In the genomic region with DNA sequence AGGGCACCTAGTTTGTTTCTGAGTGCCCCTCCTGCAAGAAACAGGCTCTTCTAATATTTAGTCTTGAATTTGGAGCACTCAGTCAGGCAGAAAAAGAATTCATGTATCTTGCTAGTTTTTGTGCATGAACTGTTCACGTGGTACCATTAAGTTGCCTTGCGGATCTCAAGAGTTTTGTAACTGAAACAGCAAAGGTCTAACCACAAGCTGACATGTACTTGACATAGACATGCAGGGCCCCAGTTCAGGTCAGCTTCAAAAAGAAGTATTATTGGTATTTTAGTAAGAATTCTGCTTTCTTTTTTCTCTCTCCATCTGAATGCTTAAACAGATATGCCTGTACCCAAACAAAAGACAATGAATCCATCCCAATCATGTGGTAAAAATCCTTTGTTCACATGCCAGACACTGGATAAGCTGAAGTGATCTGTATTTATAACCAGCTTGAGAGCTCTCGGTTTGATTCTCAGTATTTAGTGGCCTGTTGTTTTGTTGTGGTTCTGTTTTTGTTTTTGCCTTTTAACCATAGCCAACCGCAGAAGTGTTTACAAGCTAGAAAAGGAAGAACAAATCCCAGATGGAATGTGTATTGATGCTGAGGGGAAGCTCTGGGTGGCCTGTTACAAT, we compare ENCODE assay signal across 10 cellular contexts. TPM values are rescaled to one million over a fixed set of nuclear protein-coding genes. Genes with fewer than 3 reads are reported as not detected.
A peak's percentile ranks its signal among the peaks of the same experiment; 100 is the strongest.
DNase-seq lines count a peak whose midpoint lies in the region; ATAC-seq lines count a peak whose summit lies in the region.
"Had no signal": no experiment of that assay in that cellular context is flagged by ENCODE, and none has a peak within 500 bp of the region (broad histone marks: within the 10 kb centered on the region; RNA-seq: fewer than 3 reads in every experiment).

No MANE protein-coding gene starts in this region.

- intact Hi-C loops in naive thymus-derived CD4-positive, alpha-beta T cell (cut with micrococcal nuclease): loop anchor here (5.0 to 10.0 kb wide), 2 partner anchors 189 to 294 kb away; no protein-coding TSS in a partner anchor

- no peak for DNase-seq in activated naive CD8-positive, alpha-beta T cell treated with anti-CD3 and anti-CD28 coated beads for 36 hours
- DNase-seq in naive thymus-derived CD4-positive, alpha-beta T cell: no peak
- no peak for DNase-seq in stimulated activated CD4-positive, alpha-beta T cell treated with anti-CD3 and anti-CD28 coated beads, Interleukin-15, amount 100 ng/mL, for 24 hours
- DNase-seq in activated gamma-delta T cell treated with Interleukin-2 at 50 U/mL for 16 hours: no peak
- DNase-seq in OCI-M2 (lab: John Stamatoyannopoulos, UW; ENCODE audit: unreplicated experiment): no peak
- no peak for DNase-seq in DMS 273 treated with DMSO at 0.1 percent for 48 hours (lab: John Stamatoyannopoulos, UW)
- DNase-seq: NCI-H526 had no signal

- no peak overlapping the region for H3K4me3 Mint-ChIP-seq in activated naive CD8-positive, alpha-beta T cell treated with anti-CD3 and anti-CD28 coated beads for 36 hours
- no peak overlapping the region for H3K4me3 Mint-ChIP-seq in naive thymus-derived CD4-positive, alpha-beta T cell

- peak overlapping the region; percentile 17 for H3K27ac Mint-ChIP-seq in activated naive CD8-positive, alpha-beta T cell treated with anti-CD3 and anti-CD28 coated beads for 36 hours
- H3K27ac Mint-ChIP-seq in naive thymus-derived CD4-positive, alpha-beta T cell: peak overlapping the region in 6 of 9 donors; percentile 2 to 70 (median 56)

- POLR2A ChIA-PET in naive thymus-derived CD4-positive, alpha-beta T cell (lab: Charles Lee): no interaction called here

- H3K4me3 ChIP-seq in naive thymus-derived CD4-positive, alpha-beta T cell (ENCODE audit: low read length): no peak overlapping the region

- no peaks in the 10 kb centered on the region for H3K36me3 ChIP-seq in naive thymus-derived CD4-positive, alpha-beta T cell (ENCODE audit: control insufficient read depth in 2 of 3, insufficient read depth in 3 of 3, low read length in 3 of 3)

- H3K4me1 ChIP-seq in naive thymus-derived CD4-positive, alpha-beta T cell (ENCODE audit: control insufficient read depth in 2 of 2, insufficient read depth in 2 of 2, low read length in 2 of 2): no peaks in the 10 kb centered on the region

- H3K4me1 Mint-ChIP-seq in activated naive CD8-positive, alpha-beta T cell treated with anti-CD3 and anti-CD28 coated beads for 36 hours: peaks cover 12% of the 10 kb centered on the region
- peaks cover 0 to 17% (median 11%) of the 10 kb centered on the region in 7 donors for H3K4me1 Mint-ChIP-seq in naive thymus-derived CD4-positive, alpha-beta T cell

- CTCF ChIA-PET in naive thymus-derived CD4-positive, alpha-beta T cell (lab: Charles Lee): interaction anchor here (0.6 kb wide), 1 partner anchor 333 kb away, joined by 3 read pairs; no protein-coding TSS in a partner anchor

- H3K9me3 ChIP-seq in naive thymus-derived CD4-positive, alpha-beta T cell (ENCODE audit: control insufficient read depth in 2 of 3, low read length in 3 of 3): no peaks in the 10 kb centered on the region

- H3K27ac ChIP-seq in naive thymus-derived CD4-positive, alpha-beta T cell (ENCODE audit: low read depth, low read length): no peak overlapping the region

- H3K27me3 Mint-ChIP-seq in activated naive CD8-positive, alpha-beta T cell treated with anti-CD3 and anti-CD28 coated beads for 36 hours: no peaks in the 10 kb centered on the region
- no peaks in the 10 kb centered on the region for H3K27me3 Mint-ChIP-seq in naive thymus-derived CD4-positive, alpha-beta T cell

- no peaks in the 10 kb centered on the region for H3K9me3 Mint-ChIP-seq in activated naive CD8-positive, alpha-beta T cell treated with anti-CD3 and anti-CD28 coated beads for 36 hours
- H3K9me3 Mint-ChIP-seq in naive thymus-derived CD4-positive, alpha-beta T cell: peaks cover 0 to 3% (median 0%) of the 10 kb centered on the region in 11 donors

- ATAC-seq in GM18511 (IDR thresholded peaks at IDR 0.05; ENCODE audit: unreplicated experiment) (peak; percentile 59), HG03175 (IDR thresholded peaks at IDR 0.05; ENCODE audit: unreplicated experiment) (peak; percentile 42)
- ATAC-seq in naive thymus-derived CD4-positive, alpha-beta T cell: no peak

- H3K36me3 Mint-ChIP-seq in activated naive CD8-positive, alpha-beta T cell treated with anti-CD3 and anti-CD28 coated beads for 36 hours: no peaks in the 10 kb centered on the region
- no peaks in the 10 kb centered on the region for H3K36me3 Mint-ChIP-seq in naive thymus-derived CD4-positive, alpha-beta T cell

- H3K27me3 ChIP-seq in naive thymus-derived CD4-positive, alpha-beta T cell (ENCODE audit: control insufficient read depth in 2 of 2, insufficient read depth in 2 of 2, low read length in 2 of 2): no peaks in the 10 kb centered on the region

RNA-seq across cellular contexts. Expression of a gene that starts 13.0 kb away (rescaled TPM):
- total RNA-seq in activated naive CD8-positive, alpha-beta T cell treated with anti-CD3 and anti-CD28 coated beads for 36 hours: not detected
- not detected for total RNA-seq in naive thymus-derived CD4-positive, alpha-beta T cell
- polyA plus RNA-seq in naive thymus-derived CD4-positive, alpha-beta T cell: not detected
- total RNA-seq: activated CD8-positive, alpha-beta memory T cell treated with anti-CD3 and anti-CD28 coated beads for 36 hours had no signal

RNA-seq across cellular contexts. Expression of a gene that starts 53.2 kb away (rescaled TPM):
- total RNA-seq in activated naive CD8-positive, alpha-beta T cell treated with anti-CD3 and anti-CD28 coated beads for 36 hours: 10 to 100 TPM; 79.6 to 84.2 TPM
- 10 to 100 TPM; 51.3 to 92.5 (median 55.2) TPM for total RNA-seq in naive thymus-derived CD4-positive, alpha-beta T cell
- polyA plus RNA-seq in naive thymus-derived CD4-positive, alpha-beta T cell: 100 to 1,000 TPM; 152 to 162 TPM

RNA-seq across cellular contexts. Expression of a gene that starts 53.8 kb away (rescaled TPM):
- 10 to 100 TPM; 67.2 to 69.0 TPM for total RNA-seq in activated naive CD8-positive, alpha-beta T cell treated with anti-CD3 and anti-CD28 coated beads for 36 hours
- 10 to 100 TPM; 31.8 to 55.6 (median 47.6) TPM for total RNA-seq in naive thymus-derived CD4-positive, alpha-beta T cell
- polyA plus RNA-seq in naive thymus-derived CD4-positive, alpha-beta T cell: 10 to 100 TPM; 24.6 to 36.4 TPM
